In genomic region chr16:31458835-31459721, GRCh38 we compare ENCODE assay signal across 1 cellular context.
TF ChIP-seq lines count a peak whose summit lies in the region.

TSS of gene ARMC5 (plus strand) at chr16:31459501. CDS start at chr16:31459525, 24 bp downstream.

TF ChIP-seq in K562, 482 proteins besides CTCF, POLR2A, EP300 and RAD21 (continued from another document and continues in another):
- TF ChIP-seq USF1 (CRISPR knock-in tag; IDR thresholded peaks at IDR 0.05) (no peak), POLR2AphosphoS2 (IDR thresholded peaks at IDR 0.05; ENCODE audit: low read length) (peak; percentile 48; the same call in 1 of the 2 replicates), MBD2 (IDR thresholded peaks at IDR 0.05; ENCODE audit: borderline replicate concordance, low read depth) (peak; percentile 71), PTRF (tag; IDR thresholded peaks at IDR 0.05) (no peak), FUS (optimal IDR thresholded peaks at IDR 0.05; ENCODE audit: low read depth, low read length) (peak; percentile 22), TCF7 (IDR thresholded peaks at IDR 0.05; ENCODE audit: borderline replicate concordance) (0 out of 2 replicates have a peak, but pooled peaks have one; percentile 38), NR4A1 (CRISPR knock-in tag; IDR thresholded peaks at IDR 0.05) (peak; percentile 91; the same call in 1 of the 2 replicates), NR4A1 (tag; IDR thresholded peaks at IDR 0.05) (no peak), ZNF644 (tag; IDR thresholded peaks at IDR 0.05; ENCODE audit: low read depth) (no peak), ZNF830 (CRISPR knock-in tag; IDR thresholded peaks at IDR 0.05) (0 out of 2 replicates have a peak, but pooled peaks have one; percentile 65), SRSF7 (optimal IDR thresholded peaks at IDR 0.05; ENCODE audit: low read depth, low read length) (no peak), PRDM10 (IDR thresholded peaks at IDR 0.05; ENCODE audit: partially characterized antibody) (peak; percentile 80), ZNF184 (CRISPR knock-in tag; IDR thresholded peaks at IDR 0.05) (no peak), MECOM (CRISPR knock-in tag; IDR thresholded peaks at IDR 0.05) (no peak), SETDB1 (IDR thresholded peaks at IDR 0.05; ENCODE audit: low read length) (no peak), ZC3H8 (IDR thresholded peaks at IDR 0.05) (no peak), HMGN3 (IDR thresholded peaks at IDR 0.05; ENCODE audit: borderline replicate concordance, extremely low read depth, insufficient read length, low read depth, low read length) (peak; percentile 40), GATAD2A (IDR thresholded peaks at IDR 0.05) (0 out of 2 replicates have a peak, but pooled peaks have one; percentile 25), TCF3 (CRISPR knock-in tag; IDR thresholded peaks at IDR 0.05) (peak; percentile 36), RUNX1 (IDR thresholded peaks at IDR 0.05; ENCODE audit: low read depth) (no peak), MTA1 (IDR thresholded peaks at IDR 0.05; ENCODE audit: borderline replicate concordance) (peak; percentile 95), CBX5 (IDR thresholded peaks at IDR 0.05; ENCODE audit: borderline replicate concordance, low read depth) (no peak), ZNF766 (CRISPR knock-in tag; conservative IDR thresholded peaks at IDR 0.05) (no peak), SP2 (IDR thresholded peaks at IDR 0.05; ENCODE audit: extremely low read depth, low read depth, low read length, poor library complexity, severe bottlenecking) (no peak), HCFC1 (IDR thresholded peaks at IDR 0.05; ENCODE audit: low read depth, low read length) (peak; percentile 93), POLR2H (tag; IDR thresholded peaks at IDR 0.05; ENCODE audit: low read depth) (peak; percentile 90), MED1 (CRISPR knock-in tag; IDR thresholded peaks at IDR 0.05; ENCODE audit: borderline replicate concordance) (no peak), ZNF124 (CRISPR knock-in tag; IDR thresholded peaks at IDR 0.05) (no peak), ZNF212 (CRISPR knock-in tag; IDR thresholded peaks at IDR 0.05) (no peak)
- TF ChIP-seq, protein P1, sequence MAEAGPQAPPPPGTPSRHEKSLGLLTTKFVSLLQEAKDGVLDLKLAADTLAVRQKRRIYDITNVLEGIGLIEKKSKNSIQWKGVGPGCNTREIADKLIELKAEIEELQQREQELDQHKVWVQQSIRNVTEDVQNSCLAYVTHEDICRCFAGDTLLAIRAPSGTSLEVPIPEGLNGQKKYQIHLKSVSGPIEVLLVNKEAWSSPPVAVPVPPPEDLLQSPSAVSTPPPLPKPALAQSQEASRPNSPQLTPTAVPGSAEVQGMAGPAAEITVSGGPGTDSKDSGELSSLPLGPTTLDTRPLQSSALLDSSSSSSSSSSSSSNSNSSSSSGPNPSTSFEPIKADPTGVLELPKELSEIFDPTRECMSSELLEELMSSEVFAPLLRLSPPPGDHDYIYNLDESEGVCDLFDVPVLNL (CRISPR knock-in tag; IDR thresholded peaks at IDR 0.05; ENCODE audit: low read depth) = no peak
- TF ChIP-seq, protein P2, sequence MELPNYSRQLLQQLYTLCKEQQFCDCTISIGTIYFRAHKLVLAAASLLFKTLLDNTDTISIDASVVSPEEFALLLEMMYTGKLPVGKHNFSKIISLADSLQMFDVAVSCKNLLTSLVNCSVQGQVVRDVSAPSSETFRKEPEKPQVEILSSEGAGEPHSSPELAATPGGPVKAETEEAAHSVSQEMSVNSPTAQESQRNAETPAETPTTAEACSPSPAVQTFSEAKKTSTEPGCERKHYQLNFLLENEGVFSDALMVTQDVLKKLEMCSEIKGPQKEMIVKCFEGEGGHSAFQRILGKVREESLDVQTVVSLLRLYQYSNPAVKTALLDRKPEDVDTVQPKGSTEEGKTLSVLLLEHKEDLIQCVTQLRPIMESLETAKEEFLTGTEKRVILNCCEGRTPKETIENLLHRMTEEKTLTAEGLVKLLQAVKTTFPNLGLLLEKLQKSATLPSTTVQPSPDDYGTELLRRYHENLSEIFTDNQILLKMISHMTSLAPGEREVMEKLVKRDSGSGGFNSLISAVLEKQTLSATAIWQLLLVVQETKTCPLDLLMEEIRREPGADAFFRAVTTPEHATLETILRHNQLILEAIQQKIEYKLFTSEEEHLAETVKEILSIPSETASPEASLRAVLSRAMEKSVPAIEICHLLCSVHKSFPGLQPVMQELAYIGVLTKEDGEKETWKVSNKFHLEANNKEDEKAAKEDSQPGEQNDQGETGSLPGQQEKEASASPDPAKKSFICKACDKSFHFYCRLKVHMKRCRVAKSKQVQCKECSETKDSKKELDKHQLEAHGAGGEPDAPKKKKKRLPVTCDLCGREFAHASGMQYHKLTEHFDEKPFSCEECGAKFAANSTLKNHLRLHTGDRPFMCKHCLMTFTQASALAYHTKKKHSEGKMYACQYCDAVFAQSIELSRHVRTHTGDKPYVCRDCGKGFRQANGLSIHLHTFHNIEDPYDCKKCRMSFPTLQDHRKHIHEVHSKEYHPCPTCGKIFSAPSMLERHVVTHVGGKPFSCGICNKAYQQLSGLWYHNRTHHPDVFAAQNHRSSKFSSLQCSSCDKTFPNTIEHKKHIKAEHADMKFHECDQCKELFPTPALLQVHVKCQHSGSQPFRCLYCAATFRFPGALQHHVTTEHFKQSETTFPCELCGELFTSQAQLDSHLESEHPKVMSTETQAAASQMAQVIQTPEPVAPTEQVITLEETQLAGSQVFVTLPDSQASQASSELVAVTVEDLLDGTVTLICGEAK (IDR thresholded peaks at IDR 0.05) = peak; percentile 91
- TF ChIP-seq, protein P2 (CRISPR knock-in tag; IDR thresholded peaks at IDR 0.05) = no peak
- TF ChIP-seq, protein P3, sequence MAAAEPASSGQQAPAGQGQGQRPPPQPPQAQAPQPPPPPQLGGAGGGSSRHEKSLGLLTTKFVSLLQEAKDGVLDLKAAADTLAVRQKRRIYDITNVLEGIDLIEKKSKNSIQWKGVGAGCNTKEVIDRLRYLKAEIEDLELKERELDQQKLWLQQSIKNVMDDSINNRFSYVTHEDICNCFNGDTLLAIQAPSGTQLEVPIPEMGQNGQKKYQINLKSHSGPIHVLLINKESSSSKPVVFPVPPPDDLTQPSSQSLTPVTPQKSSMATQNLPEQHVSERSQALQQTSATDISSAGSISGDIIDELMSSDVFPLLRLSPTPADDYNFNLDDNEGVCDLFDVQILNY (CRISPR knock-in tag; IDR thresholded peaks at IDR 0.05) = no peak
- TF ChIP-seq, protein P4, sequence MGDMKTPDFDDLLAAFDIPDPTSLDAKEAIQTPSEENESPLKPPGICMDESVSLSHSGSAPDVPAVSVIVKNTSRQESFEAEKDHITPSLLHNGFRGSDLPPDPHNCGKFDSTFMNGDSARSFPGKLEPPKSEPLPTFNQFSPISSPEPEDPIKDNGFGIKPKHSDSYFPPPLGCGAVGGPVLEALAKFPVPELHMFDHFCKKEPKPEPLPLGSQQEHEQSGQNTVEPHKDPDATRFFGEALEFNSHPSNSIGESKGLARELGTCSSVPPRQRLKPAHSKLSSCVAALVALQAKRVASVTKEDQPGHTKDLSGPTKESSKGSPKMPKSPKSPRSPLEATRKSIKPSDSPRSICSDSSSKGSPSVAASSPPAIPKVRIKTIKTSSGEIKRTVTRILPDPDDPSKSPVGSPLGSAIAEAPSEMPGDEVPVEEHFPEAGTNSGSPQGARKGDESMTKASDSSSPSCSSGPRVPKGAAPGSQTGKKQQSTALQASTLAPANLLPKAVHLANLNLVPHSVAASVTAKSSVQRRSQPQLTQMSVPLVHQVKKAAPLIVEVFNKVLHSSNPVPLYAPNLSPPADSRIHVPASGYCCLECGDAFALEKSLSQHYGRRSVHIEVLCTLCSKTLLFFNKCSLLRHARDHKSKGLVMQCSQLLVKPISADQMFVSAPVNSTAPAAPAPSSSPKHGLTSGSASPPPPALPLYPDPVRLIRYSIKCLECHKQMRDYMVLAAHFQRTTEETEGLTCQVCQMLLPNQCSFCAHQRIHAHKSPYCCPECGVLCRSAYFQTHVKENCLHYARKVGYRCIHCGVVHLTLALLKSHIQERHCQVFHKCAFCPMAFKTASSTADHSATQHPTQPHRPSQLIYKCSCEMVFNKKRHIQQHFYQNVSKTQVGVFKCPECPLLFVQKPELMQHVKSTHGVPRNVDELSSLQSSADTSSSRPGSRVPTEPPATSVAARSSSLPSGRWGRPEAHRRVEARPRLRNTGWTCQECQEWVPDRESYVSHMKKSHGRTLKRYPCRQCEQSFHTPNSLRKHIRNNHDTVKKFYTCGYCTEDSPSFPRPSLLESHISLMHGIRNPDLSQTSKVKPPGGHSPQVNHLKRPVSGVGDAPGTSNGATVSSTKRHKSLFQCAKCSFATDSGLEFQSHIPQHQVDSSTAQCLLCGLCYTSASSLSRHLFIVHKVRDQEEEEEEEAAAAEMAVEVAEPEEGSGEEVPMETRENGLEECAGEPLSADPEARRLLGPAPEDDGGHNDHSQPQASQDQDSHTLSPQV (IDR thresholded peaks at IDR 0.05) = peak; percentile 61; the same call in 1 of the 2 replicates
- TF ChIP-seq, protein P5, sequence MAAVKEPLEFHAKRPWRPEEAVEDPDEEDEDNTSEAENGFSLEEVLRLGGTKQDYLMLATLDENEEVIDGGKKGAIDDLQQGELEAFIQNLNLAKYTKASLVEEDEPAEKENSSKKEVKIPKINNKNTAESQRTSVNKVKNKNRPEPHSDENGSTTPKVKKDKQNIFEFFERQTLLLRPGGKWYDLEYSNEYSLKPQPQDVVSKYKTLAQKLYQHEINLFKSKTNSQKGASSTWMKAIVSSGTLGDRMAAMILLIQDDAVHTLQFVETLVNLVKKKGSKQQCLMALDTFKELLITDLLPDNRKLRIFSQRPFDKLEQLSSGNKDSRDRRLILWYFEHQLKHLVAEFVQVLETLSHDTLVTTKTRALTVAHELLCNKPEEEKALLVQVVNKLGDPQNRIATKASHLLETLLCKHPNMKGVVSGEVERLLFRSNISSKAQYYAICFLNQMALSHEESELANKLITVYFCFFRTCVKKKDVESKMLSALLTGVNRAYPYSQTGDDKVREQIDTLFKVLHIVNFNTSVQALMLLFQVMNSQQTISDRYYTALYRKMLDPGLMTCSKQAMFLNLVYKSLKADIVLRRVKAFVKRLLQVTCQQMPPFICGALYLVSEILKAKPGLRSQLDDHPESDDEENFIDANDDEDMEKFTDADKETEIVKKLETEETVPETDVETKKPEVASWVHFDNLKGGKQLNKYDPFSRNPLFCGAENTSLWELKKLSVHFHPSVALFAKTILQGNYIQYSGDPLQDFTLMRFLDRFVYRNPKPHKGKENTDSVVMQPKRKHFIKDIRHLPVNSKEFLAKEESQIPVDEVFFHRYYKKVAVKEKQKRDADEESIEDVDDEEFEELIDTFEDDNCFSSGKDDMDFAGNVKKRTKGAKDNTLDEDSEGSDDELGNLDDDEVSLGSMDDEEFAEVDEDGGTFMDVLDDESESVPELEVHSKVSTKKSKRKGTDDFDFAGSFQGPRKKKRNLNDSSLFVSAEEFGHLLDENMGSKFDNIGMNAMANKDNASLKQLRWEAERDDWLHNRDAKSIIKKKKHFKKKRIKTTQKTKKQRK (IDR thresholded peaks at IDR 0.05; ENCODE audit: borderline replicate concordance, low read depth, low read length) = no peak
